32 cellular contexts compared by ENCODE assay signal in the genomic region with DNA sequence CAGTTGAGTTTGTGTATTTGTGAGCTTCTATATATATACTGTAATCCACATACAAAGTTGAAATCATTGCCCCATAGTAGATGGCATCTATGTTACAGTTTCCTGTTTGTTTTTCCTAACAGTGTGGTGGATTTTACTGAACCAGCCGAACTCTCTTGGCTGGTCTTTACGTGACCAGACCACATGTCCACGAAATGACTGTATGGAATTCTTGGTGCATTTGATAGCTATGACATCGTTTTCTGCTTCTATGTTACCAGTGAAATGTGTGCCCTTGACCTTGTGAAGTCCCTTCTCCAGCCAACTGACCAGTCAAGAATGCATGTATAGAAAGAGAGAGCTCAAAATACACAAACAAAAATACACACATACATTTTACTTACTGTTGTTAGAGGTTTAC. TPM values are rescaled to one million over a fixed set of nuclear protein-coding genes. Genes with fewer than 3 reads are reported as not detected.
DNase-seq lines count a peak whose midpoint lies in the region; ATAC-seq, FAIRE-seq and TF ChIP-seq lines count a peak whose summit lies in the region.
"Had no signal": no experiment of that assay in that cellular context is flagged by ENCODE, and none has a peak within 500 bp of the region (broad histone marks: within the 10 kb centered on the region; RNA-seq: fewer than 3 reads in every experiment).

No MANE protein-coding gene starts in this region.

- H3K4me1 Mint-ChIP-seq in brain (peaks cover 61% of the 10 kb centered on the region), nephron (peaks cover 32% of the 10 kb centered on the region)
- H3K4me1 Mint-ChIP-seq: immature natural killer cell had no signal

- H3K9me3 Mint-ChIP-seq in brain (no peaks in the 10 kb centered on the region), nephron (no peaks in the 10 kb centered on the region)
- H3K9me3 Mint-ChIP-seq: activated naive CD8-positive, alpha-beta T cell treated with anti-CD3 and anti-CD28 coated beads for 36 hours; stimulated activated naive CD8-positive, alpha-beta T cell treated with anti-CD3 and anti-CD28 coated beads, Interleukin-15, amount 100 ng/mL, for 72 hours had no signal

- ATAC-seq in Right ventricle myocardium superior (ENCODE audit: poor library complexity) = peak; percentile 14
- ATAC-seq in left cardiac atrium = no peak
- ATAC-seq: gastrocnemius medialis; natural killer cell treated with Interleukin-12 subunit alpha and Interleukin-12 subunit beta and Interleukin-15 and Interleukin-18, amount 100 ng/mL, for 72 hours; stimulated activated naive CD8-positive, alpha-beta T cell treated with anti-CD3 and anti-CD28 coated beads, Interleukin-15, amount 100 ng/mL, for 72 hours had no signal

- H3K36me3 Mint-ChIP-seq in brain (no peaks in the 10 kb centered on the region), nephron (ENCODE audit: low read depth) (no peaks in the 10 kb centered on the region)
- H3K36me3 Mint-ChIP-seq: activated naive CD8-positive, alpha-beta T cell treated with anti-CD3 and anti-CD28 coated beads for 36 hours; immature natural killer cell; natural killer cell treated with Interleukin-12 subunit alpha and Interleukin-12 subunit beta and Interleukin-15 and Interleukin-18, amount 100 ng/mL, for 72 hours had no signal

- DNase-seq in Right ventricle myocardium superior = no peak
- DNase-seq in left cardiac atrium = no peak
- DNase-seq in NCI-H2081 (lab: John Stamatoyannopoulos, UW) = peak; percentile 36 to 88
- no peak for DNase-seq in kidney glomerular epithelial cell (lab: John Stamatoyannopoulos, UW)
- DNase-seq in HTR-8/SVneo (ENCODE audit: insufficient read length, low spot score) = no peak
- no peak for DNase-seq in A172 (ENCODE audit: low spot score)
- DNase-seq: activated CD8-positive, alpha-beta memory T cell treated with anti-CD3 and anti-CD28 coated beads for 24 hours; activated effector memory CD4-positive, alpha-beta T cell treated with Interleukin-2 at 50 U/mL for 16 hours; activated naive CD8-positive, alpha-beta T cell treated with anti-CD3 and anti-CD28 coated beads for 36 hours; BE2C; central memory CD4-positive, alpha-beta T cell; DMS53; gastrocnemius medialis; hypothalamus; immature natural killer cell; NCI-H2227 treated with DMSO at 0.1 percent for 48 hours; NCI-H82; stimulated activated CD4-positive, alpha-beta T cell treated with anti-CD3 and anti-CD28 coated beads, Interleukin-1b, Interleukin-23, amount 100 ng/mL, for 48 hours; stimulated activated CD8-positive, alpha-beta memory T cell treated with anti-CD3 and anti-CD28 coated beads, Interleukin-4, amount 100 ng/mL, for 48 hours; stimulated activated naive CD8-positive, alpha-beta T cell treated with anti-CD3 and anti-CD28 coated beads, Interleukin-15, amount 100 ng/mL, for 72 hours; T-helper 2 cell had no signal

- no peak for FAIRE-seq in HTR-8/SVneo (lab: Jason Lieb, UNC)
- FAIRE-seq: G401.6, small intestine had no signal

- no peak for TF ChIP-seq CTCF in brain (conservative IDR thresholded peaks at IDR 0.05)
- TF ChIP-seq CTCF in nephron (IDR thresholded peaks at IDR 0.05; ENCODE audit: unreplicated experiment in 3 of 3) = no peak

- intact Hi-C loops in Right ventricle myocardium superior (cut with DNase I) (no loop called here), left cardiac atrium (cut with DNase I) (no loop called here)

- H3K27ac Mint-ChIP-seq in brain = no peak overlapping the region
- H3K27ac Mint-ChIP-seq in nephron = peak overlapping the region in 2 of 3 experiments; percentile 68 to 91
- H3K27ac Mint-ChIP-seq: activated naive CD8-positive, alpha-beta T cell treated with anti-CD3 and anti-CD28 coated beads for 36 hours; immature natural killer cell; natural killer cell treated with Interleukin-12 subunit alpha and Interleukin-12 subunit beta and Interleukin-15 and Interleukin-18, amount 100 ng/mL, for 72 hours; stimulated activated naive CD8-positive, alpha-beta T cell treated with anti-CD3 and anti-CD28 coated beads, Interleukin-15, amount 100 ng/mL, for 72 hours had no signal

- H3K4me3 Mint-ChIP-seq in brain (peak overlapping the region; percentile 28 to 90 (median 77)), nephron (peak overlapping the region; percentile 49 to 90 (median 88))
- H3K4me3 Mint-ChIP-seq: activated naive CD8-positive, alpha-beta T cell treated with anti-CD3 and anti-CD28 coated beads for 36 hours; immature natural killer cell; natural killer cell treated with Interleukin-12 subunit alpha and Interleukin-12 subunit beta and Interleukin-15 and Interleukin-18, amount 100 ng/mL, for 72 hours; stimulated activated naive CD8-positive, alpha-beta T cell treated with anti-CD3 and anti-CD28 coated beads, Interleukin-15, amount 100 ng/mL, for 72 hours had no signal

- peaks cover 4% of the 10 kb centered on the region for H3K27me3 Mint-ChIP-seq in brain
- no peaks in the 10 kb centered on the region for H3K27me3 Mint-ChIP-seq in nephron (ENCODE audit: low read depth)

RNA-seq across cellular contexts. Expression of gene KCNMB2, which starts 1.8 kb away (rescaled TPM):
- total RNA-seq in Right ventricle myocardium superior (2.6 TPM), left cardiac atrium (1 to 10 TPM; 7.8 to 9.8 TPM)
- 22.3 TPM for polyA plus RNA-seq in brain (ENCODE audit: insufficient read depth, low read depth, low replicate concordance)
- total RNA-seq in A172 (2014; rRNA removed; shearing (Covaris generic)) = not detected in 2 replicates
- total RNA-seq: A673; activated naive CD8-positive, alpha-beta T cell treated with anti-CD3 and anti-CD28 coated beads for 36 hours; ascending aorta; gastrocnemius medialis; HT-29; lower leg skin; mononuclear cell; natural killer cell treated with Interleukin-12 subunit alpha and Interleukin-12 subunit beta and Interleukin-15 and Interleukin-18, amount 100 ng/mL, for 72 hours; OCI-LY7 had no signal
- polyA plus RNA-seq: immature natural killer cell had no signal

Comparison
In these comparisons a context has a peak if more than half of its experiments do, and no peak if none do; other contexts are left out.
1. DNase-seq: peak in NCI-H2081 (2 of 2); none in Right ventricle myocardium superior (single experiment), left cardiac atrium (single experiment), kidney glomerular epithelial cell (single experiment), HTR-8/SVneo (single experiment) and A172 (single experiment).
2. H3K27ac Mint-ChIP-seq: peak in nephron (2 of 3); none in brain (0 of 5).